In genomic region chr15:55106155-55106554, GRCh38 we compare ENCODE assay signal across 22 cellular contexts.
"Had no signal": no experiment of that assay in that cellular context is flagged by ENCODE, and none has a peak within 500 bp of the region (broad histone marks: within the 10 kb centered on the region; RNA-seq: fewer than 3 reads in every experiment).

No MANE protein-coding gene starts in this region.

- ATAC-seq: activated CD8-positive, alpha-beta T cell treated with anti-CD3 and anti-CD28 coated beads for 36 hours; activated T-cell treated with anti-CD3 and anti-CD28 coated beads, Interleukin-2, amount 50 U/mL, for 72 hours; esophagus mucosa; heart right ventricle; left lung; right lobe of liver; T-helper 17 cell; WTC11 had no signal

- DNase-seq: activated CD4-positive, alpha-beta T cell treated with anti-CD3 and anti-CD28 coated beads, Interleukin-2, amount 50 U/mL, for 1 hour; activated CD8-positive, alpha-beta T cell treated with anti-CD3 and anti-CD28 coated beads for 36 hours; activated effector memory CD4-positive, alpha-beta T cell treated with anti-CD3 and anti-CD28 coated beads, Interleukin-2, amount 50 U/mL, for 16 hours; activated naive CD4-positive, alpha-beta T cell treated with anti-CD3 and anti-CD28 coated beads for 36 hours; activated naive CD8-positive, alpha-beta T cell treated with anti-CD3 and anti-CD28 coated beads for 36 hours; activated T-cell treated with anti-CD3 and anti-CD28 coated beads, Interleukin-2, amount 50 U/mL, for 72 hours; adrenal gland; central memory CD4-positive, alpha-beta T cell; foreskin melanocyte; heart right ventricle; left lung; right lobe of liver; stimulated activated CD4-positive, alpha-beta T cell treated with anti-CD3 and anti-CD28 coated beads, Interleukin-2, amount 100 ng/mL, for 48 hours; stimulated activated naive CD4-positive, alpha-beta T cell treated with Interleukin-2 at 50 U/mL for 16 hours; T-helper 17 cell; T1000 had no signal

- FAIRE-seq: astrocyte, endothelial cell of umbilical vein had no signal

- H3K27me3 ChIP-seq: adrenal gland, left lung, right lobe of liver, tibial nerve had no signal

- H3K36me3 ChIP-seq: adrenal gland, heart right ventricle, left lung, right lobe of liver, tibial nerve had no signal

- H3K4me3 ChIP-seq: adrenal gland, heart right ventricle, left lung, lung, right lobe of liver, tibial nerve had no signal
